ENCODE assay signal across 1 cellular context in the genomic region with DNA sequence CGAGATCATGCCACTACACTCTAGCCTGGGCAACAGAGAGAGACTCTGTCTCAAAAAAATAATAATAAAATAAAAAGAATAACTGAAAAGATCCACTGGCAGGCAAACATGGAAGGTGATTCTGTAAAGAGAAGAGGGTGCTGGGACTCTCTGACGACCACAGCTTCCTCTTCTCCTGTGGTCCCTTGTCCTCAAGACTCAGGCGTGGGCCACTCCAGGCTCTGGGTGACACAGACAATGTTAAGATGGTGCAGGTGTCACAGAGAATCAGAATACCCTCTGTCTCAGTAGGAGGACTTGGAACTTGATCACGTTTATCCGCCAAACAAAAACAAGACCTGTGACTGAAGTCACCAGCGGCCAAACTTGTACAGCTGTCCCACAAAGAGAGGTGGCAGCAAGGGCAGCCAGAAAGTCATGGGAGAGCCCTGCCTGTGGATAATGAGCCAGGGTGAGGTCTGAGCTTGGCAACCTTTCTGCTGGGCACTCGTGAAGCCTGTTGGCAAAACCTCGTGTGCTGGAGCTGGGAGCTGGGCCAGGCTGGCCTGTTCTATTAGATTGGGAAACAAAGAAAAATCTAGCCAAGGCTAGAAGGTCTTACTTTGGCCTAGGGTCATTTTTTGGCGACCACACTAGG.
TF ChIP-seq lines count a peak whose summit lies in the region.

No MANE protein-coding gene starts in this region.

TF ChIP-seq in GM23338, 12 proteins besides CTCF, POLR2A, EP300 and RAD21 (continued from another document):
- TF ChIP-seq, protein P1, sequence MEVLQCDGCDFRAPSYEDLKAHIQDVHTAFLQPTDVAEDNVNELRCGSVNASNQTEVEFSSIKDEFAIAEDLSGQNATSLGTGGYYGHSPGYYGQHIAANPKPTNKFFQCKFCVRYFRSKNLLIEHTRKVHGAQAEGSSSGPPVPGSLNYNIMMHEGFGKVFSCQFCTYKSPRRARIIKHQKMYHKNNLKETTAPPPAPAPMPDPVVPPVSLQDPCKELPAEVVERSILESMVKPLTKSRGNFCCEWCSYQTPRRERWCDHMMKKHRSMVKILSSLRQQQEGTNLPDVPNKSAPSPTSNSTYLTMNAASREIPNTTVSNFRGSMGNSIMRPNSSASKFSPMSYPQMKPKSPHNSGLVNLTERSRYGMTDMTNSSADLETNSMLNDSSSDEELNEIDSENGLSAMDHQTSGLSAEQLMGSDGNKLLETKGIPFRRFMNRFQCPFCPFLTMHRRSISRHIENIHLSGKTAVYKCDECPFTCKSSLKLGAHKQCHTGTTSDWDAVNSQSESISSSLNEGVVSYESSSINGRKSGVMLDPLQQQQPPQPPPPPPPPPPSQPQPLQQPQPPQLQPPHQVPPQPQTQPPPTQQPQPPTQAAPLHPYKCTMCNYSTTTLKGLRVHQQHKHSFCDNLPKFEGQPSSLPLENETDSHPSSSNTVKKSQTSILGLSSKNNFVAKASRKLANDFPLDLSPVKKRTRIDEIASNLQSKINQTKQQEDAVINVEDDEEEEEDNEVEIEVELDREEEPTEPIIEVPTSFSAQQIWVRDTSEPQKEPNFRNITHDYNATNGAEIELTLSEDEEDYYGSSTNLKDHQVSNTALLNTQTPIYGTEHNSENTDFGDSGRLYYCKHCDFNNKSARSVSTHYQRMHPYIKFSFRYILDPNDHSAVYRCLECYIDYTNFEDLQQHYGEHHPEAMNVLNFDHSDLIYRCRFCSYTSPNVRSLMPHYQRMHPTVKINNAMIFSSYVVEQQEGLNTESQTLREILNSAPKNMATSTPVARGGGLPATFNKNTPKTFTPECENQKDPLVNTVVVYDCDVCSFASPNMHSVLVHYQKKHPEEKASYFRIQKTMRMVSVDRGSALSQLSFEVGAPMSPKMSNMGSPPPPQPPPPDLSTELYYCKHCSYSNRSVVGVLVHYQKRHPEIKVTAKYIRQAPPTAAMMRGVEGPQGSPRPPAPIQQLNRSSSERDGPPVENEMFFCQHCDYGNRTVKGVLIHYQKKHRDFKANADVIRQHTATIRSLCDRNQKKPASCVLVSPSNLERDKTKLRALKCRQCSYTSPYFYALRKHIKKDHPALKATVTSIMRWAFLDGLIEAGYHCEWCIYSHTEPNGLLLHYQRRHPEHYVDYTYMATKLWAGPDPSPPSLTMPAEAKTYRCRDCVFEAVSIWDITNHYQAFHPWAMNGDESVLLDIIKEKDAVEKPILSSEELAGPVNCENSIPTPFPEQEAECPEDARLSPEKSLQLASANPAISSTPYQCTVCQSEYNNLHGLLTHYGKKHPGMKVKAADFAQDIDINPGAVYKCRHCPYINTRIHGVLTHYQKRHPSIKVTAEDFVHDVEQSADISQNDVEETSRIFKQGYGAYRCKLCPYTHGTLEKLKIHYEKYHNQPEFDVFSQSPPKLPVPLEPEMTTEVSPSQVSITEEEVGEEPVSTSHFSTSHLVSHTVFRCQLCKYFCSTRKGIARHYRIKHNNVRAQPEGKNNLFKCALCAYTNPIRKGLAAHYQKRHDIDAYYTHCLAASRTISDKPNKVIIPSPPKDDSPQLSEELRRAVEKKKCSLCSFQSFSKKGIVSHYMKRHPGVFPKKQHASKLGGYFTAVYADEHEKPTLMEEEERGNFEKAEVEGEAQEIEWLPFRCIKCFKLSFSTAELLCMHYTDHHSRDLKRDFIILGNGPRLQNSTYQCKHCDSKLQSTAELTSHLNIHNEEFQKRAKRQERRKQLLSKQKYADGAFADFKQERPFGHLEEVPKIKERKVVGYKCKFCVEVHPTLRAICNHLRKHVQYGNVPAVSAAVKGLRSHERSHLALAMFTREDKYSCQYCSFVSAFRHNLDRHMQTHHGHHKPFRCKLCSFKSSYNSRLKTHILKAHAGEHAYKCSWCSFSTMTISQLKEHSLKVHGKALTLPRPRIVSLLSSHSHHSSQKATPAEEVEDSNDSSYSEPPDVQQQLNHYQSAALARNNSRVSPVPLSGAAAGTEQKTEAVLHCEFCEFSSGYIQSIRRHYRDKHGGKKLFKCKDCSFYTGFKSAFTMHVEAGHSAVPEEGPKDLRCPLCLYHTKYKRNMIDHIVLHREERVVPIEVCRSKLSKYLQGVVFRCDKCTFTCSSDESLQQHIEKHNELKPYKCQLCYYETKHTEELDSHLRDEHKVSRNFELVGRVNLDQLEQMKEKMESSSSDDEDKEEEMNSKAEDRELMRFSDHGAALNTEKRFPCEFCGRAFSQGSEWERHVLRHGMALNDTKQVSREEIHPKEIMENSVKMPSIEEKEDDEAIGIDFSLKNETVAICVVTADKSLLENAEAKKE (CRISPR knock-in tag; IDR thresholded peaks at IDR 0.05): no peak
- TF ChIP-seq NANOG (IDR thresholded peaks at IDR 0.05; ENCODE audit: borderline replicate concordance) (no peak), EZH2phosphoT487 (IDR thresholded peaks at IDR 0.05; ENCODE audit: unreplicated experiment) (no peak), ZNF114 (CRISPR knock-in tag; IDR thresholded peaks at IDR 0.05) (no peak), STAT1 (IDR thresholded peaks at IDR 0.05; ENCODE audit: unreplicated experiment) (no peak), EZH2 (IDR thresholded peaks at IDR 0.05; ENCODE audit: low read depth, unreplicated experiment) (no peak), CREB1 (CRISPR knock-in tag; IDR thresholded peaks at IDR 0.05; ENCODE audit: low read depth) (no peak), JUNB (IDR thresholded peaks at IDR 0.05; ENCODE audit: unreplicated experiment) (no peak)
- TF ChIP-seq, protein P2, sequence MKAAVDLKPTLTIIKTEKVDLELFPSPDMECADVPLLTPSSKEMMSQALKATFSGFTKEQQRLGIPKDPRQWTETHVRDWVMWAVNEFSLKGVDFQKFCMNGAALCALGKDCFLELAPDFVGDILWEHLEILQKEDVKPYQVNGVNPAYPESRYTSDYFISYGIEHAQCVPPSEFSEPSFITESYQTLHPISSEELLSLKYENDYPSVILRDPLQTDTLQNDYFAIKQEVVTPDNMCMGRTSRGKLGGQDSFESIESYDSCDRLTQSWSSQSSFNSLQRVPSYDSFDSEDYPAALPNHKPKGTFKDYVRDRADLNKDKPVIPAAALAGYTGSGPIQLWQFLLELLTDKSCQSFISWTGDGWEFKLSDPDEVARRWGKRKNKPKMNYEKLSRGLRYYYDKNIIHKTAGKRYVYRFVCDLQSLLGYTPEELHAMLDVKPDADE (IDR thresholded peaks at IDR 0.05): no peak
